In genomic region chr10:121448768-121449456, GRCh38 we compare ENCODE assay signal across 13 cellular contexts.
DNase-seq lines count a peak whose midpoint lies in the region; ATAC-seq, FAIRE-seq and TF ChIP-seq lines count a peak whose summit lies in the region.
"Had no signal": no experiment of that assay in that cellular context is flagged by ENCODE, and none has a peak within 500 bp of the region (broad histone marks: within the 10 kb centered on the region; RNA-seq: fewer than 3 reads in every experiment).

No MANE protein-coding gene starts in this region.

- peaks cover 0 to 7% of the 10 kb centered on the region in 2 donors for H3K9me3 Mint-ChIP-seq in activated T-cell treated with anti-CD3 and anti-CD28 coated beads, Interleukin-2, amount 50 U/mL, for 72 hours
- no peaks in the 10 kb centered on the region for H3K9me3 Mint-ChIP-seq in activated T-cell treated with anti-CD3 and anti-CD28 coated beads, Interleukin-2, amount 50 U/mL, for 24 hours
- H3K9me3 Mint-ChIP-seq: activated CD4-positive, alpha-beta T cell treated with anti-CD3 and anti-CD28 coated beads, Interleukin-2, amount 10 ng/mL, durations not matched to agents 24 days and 14 days; activated naive CD8-positive, alpha-beta T cell treated with anti-CD3 and anti-CD28 coated beads, Interleukin-2, amount 50 U/mL, for 24 hours had no signal

- H3K4me1 Mint-ChIP-seq in activated T-cell treated with anti-CD3 and anti-CD28 coated beads, Interleukin-2, amount 50 U/mL, for 72 hours (ENCODE audit: low read depth): no peaks in the 10 kb centered on the region
- no peaks in the 10 kb centered on the region for H3K4me1 Mint-ChIP-seq in activated T-cell treated with anti-CD3 and anti-CD28 coated beads, Interleukin-2, amount 50 U/mL, for 24 hours (ENCODE audit: low read depth)
- H3K4me1 Mint-ChIP-seq: activated CD4-positive, alpha-beta T cell treated with anti-CD3 and anti-CD28 coated beads, Interleukin-2, amount 10 ng/mL, durations not matched to agents 24 days and 14 days; activated naive CD8-positive, alpha-beta T cell treated with anti-CD3 and anti-CD28 coated beads, Interleukin-2, amount 50 U/mL, for 24 hours had no signal

- no peak for TF ChIP-seq POLR2A in GM12891 (IDR thresholded peaks at IDR 0.05; ENCODE audit: low read depth, low read length)

- no peak for FAIRE-seq in GM12891 (lab: Jason Lieb, UNC)
- FAIRE-seq: A204.1, endometrium had no signal

- no peak overlapping the region for H3K27ac Mint-ChIP-seq in activated T-cell treated with anti-CD3 and anti-CD28 coated beads, Interleukin-2, amount 50 U/mL, for 72 hours
- H3K27ac Mint-ChIP-seq in activated T-cell treated with anti-CD3 and anti-CD28 coated beads, Interleukin-2, amount 50 U/mL, for 24 hours: no peak overlapping the region
- H3K27ac Mint-ChIP-seq: activated CD4-positive, alpha-beta T cell treated with anti-CD3 and anti-CD28 coated beads, Interleukin-2, amount 10 ng/mL, durations not matched to agents 24 days and 14 days; activated naive CD8-positive, alpha-beta T cell treated with anti-CD3 and anti-CD28 coated beads, Interleukin-2, amount 50 U/mL, for 24 hours had no signal

- H3K4me3 Mint-ChIP-seq in activated T-cell treated with anti-CD3 and anti-CD28 coated beads, Interleukin-2, amount 50 U/mL, for 72 hours: no peak overlapping the region
- H3K4me3 Mint-ChIP-seq in activated T-cell treated with anti-CD3 and anti-CD28 coated beads, Interleukin-2, amount 50 U/mL, for 24 hours: no peak overlapping the region
- H3K4me3 Mint-ChIP-seq: activated CD4-positive, alpha-beta T cell treated with anti-CD3 and anti-CD28 coated beads, Interleukin-2, amount 10 ng/mL, durations not matched to agents 24 days and 14 days; activated naive CD8-positive, alpha-beta T cell treated with anti-CD3 and anti-CD28 coated beads, Interleukin-2, amount 50 U/mL, for 24 hours had no signal

- no peaks in the 10 kb centered on the region for H3K27me3 Mint-ChIP-seq in activated T-cell treated with anti-CD3 and anti-CD28 coated beads, Interleukin-2, amount 50 U/mL, for 72 hours (ENCODE audit: low read depth)
- peaks cover 3% of the 10 kb centered on the region for H3K27me3 Mint-ChIP-seq in activated T-cell treated with anti-CD3 and anti-CD28 coated beads, Interleukin-2, amount 50 U/mL, for 24 hours
- H3K27me3 Mint-ChIP-seq: activated CD4-positive, alpha-beta T cell treated with anti-CD3 and anti-CD28 coated beads, Interleukin-2, amount 10 ng/mL, durations not matched to agents 24 days and 14 days; activated naive CD8-positive, alpha-beta T cell treated with anti-CD3 and anti-CD28 coated beads, Interleukin-2, amount 50 U/mL, for 24 hours had no signal

- peak; percentile 31 to 77 for ATAC-seq in activated T-cell treated with anti-CD3 and anti-CD28 coated beads, Interleukin-2, amount 50 U/mL, for 72 hours (replicated peaks in 1 of 2)
- ATAC-seq in HG02798 (IDR thresholded peaks at IDR 0.05; ENCODE audit: poor library complexity, unreplicated experiment): peak; percentile 96
- ATAC-seq in HG03521 (IDR thresholded peaks at IDR 0.05; ENCODE audit: unreplicated experiment): peak; percentile 95
- ATAC-seq: activated naive CD8-positive, alpha-beta T cell treated with anti-CD3 and anti-CD28 coated beads, Interleukin-2, amount 50 U/mL, for 24 hours had no signal

- no peaks in the 10 kb centered on the region for H3K36me3 Mint-ChIP-seq in activated T-cell treated with anti-CD3 and anti-CD28 coated beads, Interleukin-2, amount 50 U/mL, for 72 hours (ENCODE audit: insufficient read depth in 2 of 2)
- H3K36me3 Mint-ChIP-seq in activated T-cell treated with anti-CD3 and anti-CD28 coated beads, Interleukin-2, amount 50 U/mL, for 24 hours (ENCODE audit: low read depth): no peaks in the 10 kb centered on the region

- no peak for DNase-seq in activated T-cell treated with anti-CD3 and anti-CD28 coated beads, Interleukin-2, amount 50 U/mL, for 72 hours
- DNase-seq in activated T-cell treated with anti-CD3 and anti-CD28 coated beads, Interleukin-2, amount 50 U/mL, for 24 hours: no peak
- DNase-seq in GM12891 (ENCODE audit: insufficient read length, low spot score): no peak
- DNase-seq in GF-D8 (lab: John Stamatoyannopoulos, UW): no peak
- no peak for DNase-seq in NCI-H446 treated with DMSO at 0.1 percent for 48 hours (lab: John Stamatoyannopoulos, UW)
- DNase-seq in NCI-H1105 treated with DMSO at 0.1 percent for 48 hours (lab: John Stamatoyannopoulos, UW): no peak
- DNase-seq: activated CD4-positive, alpha-beta T cell treated with anti-CD3 and anti-CD28 coated beads, Interleukin-2, amount 10 ng/mL, durations not matched to agents 24 days and 14 days; activated naive CD8-positive, alpha-beta T cell treated with anti-CD3 and anti-CD28 coated beads, Interleukin-2, amount 50 U/mL, for 24 hours; NCI-H146 had no signal

TF ChIP-seq in GM12891, 5 proteins besides CTCF, POLR2A, EP300 and RAD21:
- no peak for TF ChIP-seq SPI1 (IDR thresholded peaks at IDR 0.05; ENCODE audit: low read depth, low read length)
- no peak for TF ChIP-seq TAF1 (IDR thresholded peaks at IDR 0.05; ENCODE audit: low read depth, low read length)
- TF ChIP-seq POU2F2 (IDR thresholded peaks at IDR 0.05; ENCODE audit: low read depth, low read length): no peak
- TF ChIP-seq PAX5 (IDR thresholded peaks at IDR 0.05; ENCODE audit: insufficient read depth, low read length, severe bottlenecking): no peak
- no peak for TF ChIP-seq POLR2AphosphoS5 (IDR thresholded peaks at IDR 0.05; ENCODE audit: low read depth, low read length)
TF ChIP-seq in GM12891: peak in this region for 0.
